ENCODE assay signal across 17 cellular contexts in genomic region chr2:122341007-122341406, GRCh38.
DNase-seq lines count a peak whose midpoint lies in the region; ATAC-seq and TF ChIP-seq lines count a peak whose summit lies in the region.
"Had no signal": no experiment of that assay in that cellular context is flagged by ENCODE, and none has a peak within 500 bp of the region (broad histone marks: within the 10 kb centered on the region; RNA-seq: fewer than 3 reads in every experiment).

No MANE protein-coding gene starts in this region.

- no peak overlapping the region for H3K4me3 ChIP-seq in RWPE2 (ENCODE audit: severe bottlenecking)
- H3K4me3 ChIP-seq in mucosa of descending colon: no peak overlapping the region
- H3K4me3 ChIP-seq: SJCRH30, skin epidermis, tibial artery had no signal

- TF ChIP-seq CTCF in RWPE2 (IDR thresholded peaks at IDR 0.05; ENCODE audit: poor library complexity, severe bottlenecking) (no peak), mucosa of descending colon (IDR thresholded peaks at IDR 0.05) (no peak)

- DNase-seq in RWPE2 (ENCODE audit: low spot score) (no peak), kidney tubule cell (ENCODE audit: low spot score) (peak; percentile 93), NCI-H2227 treated with DMSO at 0.1 percent for 48 hours (lab: John Stamatoyannopoulos, UW) (no peak), mucosa of descending colon (no peak), HPDE6-E6E7 (ENCODE audit: extremely low spot score) (no peak), KG1 (lab: John Stamatoyannopoulos, UW) (no peak)
- DNase-seq: activated CD4-positive, alpha-beta T cell treated with anti-CD3 and anti-CD28 coated beads for 1 hour; activated naive CD4-positive, alpha-beta T cell treated with Interleukin-2 at 50 U/mL for 16 hours; C1 segment of cervical spinal cord; Kasumi-1; left cardiac atrium; SJCRH30; stimulated activated CD4-positive, alpha-beta T cell treated with anti-CD3 and anti-CD28 coated beads, Interleukin-4, amount 100 ng/mL, for 4 hours; tibial artery had no signal

- intact Hi-C loops in mucosa of descending colon (cut with DNase I, micrococcal nuclease): no loop called here

- H3K27ac ChIP-seq in RWPE2 (ENCODE audit: poor library complexity, severe bottlenecking): no peak overlapping the region
- H3K27ac ChIP-seq: SJCRH30, skin epidermis, tibial artery had no signal

- H3K27me3 ChIP-seq in RWPE2 (ENCODE audit: insufficient read depth, poor library complexity, severe bottlenecking): no peaks in the 10 kb centered on the region
- H3K27me3 ChIP-seq: SJCRH30, tibial artery had no signal

- ATAC-seq in GM18907 (IDR thresholded peaks at IDR 0.05; ENCODE audit: unreplicated experiment) (peak; percentile 59), HG02642 (IDR thresholded peaks at IDR 0.05; ENCODE audit: poor library complexity, unreplicated experiment) (peak; percentile 45), RWPE2 (ENCODE audit: low read depth) (peak; percentile 33; the same call in 1 of the 3 replicates), mucosa of descending colon (no peak)
- ATAC-seq: left cardiac atrium had no signal

- H3K4me1 ChIP-seq in RWPE2 (ENCODE audit: insufficient read depth, poor library complexity, severe bottlenecking): no peaks in the 10 kb centered on the region
- H3K4me1 ChIP-seq in mucosa of descending colon (ENCODE audit: low read depth): no peaks in the 10 kb centered on the region
- H3K4me1 ChIP-seq: SJCRH30, tibial artery had no signal

- H3K36me3 ChIP-seq in RWPE2 (ENCODE audit: low read depth) (no peaks in the 10 kb centered on the region), mucosa of descending colon (ENCODE audit: low read depth) (no peaks in the 10 kb centered on the region)
- H3K36me3 ChIP-seq: SJCRH30, tibial artery had no signal

- H3K9me3 ChIP-seq in RWPE2 (ENCODE audit: severe bottlenecking) (no peaks in the 10 kb centered on the region), mucosa of descending colon (no peaks in the 10 kb centered on the region)
- H3K9me3 ChIP-seq: SJCRH30, tibial artery had no signal
